ENCODE assay signal across 6 cellular contexts in the genomic region with DNA sequence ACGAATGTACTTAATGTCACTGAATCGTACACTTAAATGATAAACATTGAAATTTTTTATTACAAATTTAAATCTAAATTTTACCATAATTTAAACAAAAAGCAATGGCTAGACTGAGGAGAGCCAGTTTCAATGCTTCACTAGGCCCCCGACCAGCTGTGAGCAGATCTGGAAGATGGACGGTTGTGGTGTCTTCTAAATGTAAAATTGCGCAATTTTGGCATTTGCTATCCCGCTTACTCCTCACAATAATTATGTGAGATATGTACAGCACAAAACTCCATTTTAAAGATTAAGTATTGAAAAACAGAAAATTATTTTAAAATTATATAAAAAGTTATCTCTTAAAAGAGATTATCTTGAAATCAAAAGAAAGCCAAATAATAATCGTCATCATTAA. TPM values are rescaled to one million over a fixed set of nuclear protein-coding genes. Genes with fewer than 3 reads are reported as not detected.
A peak's percentile ranks its signal among the peaks of the same experiment; 100 is the strongest.
DNase-seq lines count a peak whose midpoint lies in the region; ATAC-seq, FAIRE-seq and TF ChIP-seq lines count a peak whose summit lies in the region.
"Not testable (repeated sequence)": the region's sequence is repeated elsewhere in the genome, so short reads cannot be mapped to it uniquely, and the experiment has no call there.
"Had no signal": no experiment of that assay in that cellular context is flagged by ENCODE, and none has a peak within 500 bp of the region (broad histone marks: within the 10 kb centered on the region; RNA-seq: fewer than 3 reads in every experiment).

No MANE protein-coding gene starts in this region.

- WGBS in A549 (ENCODE audit: missing lambda C conversion rate): 79% methylated on average over 7 of the region's 7 CpGs
- 3% methylated on average over 7 of the region's 7 CpGs for WGBS in K562 (ENCODE audit: insufficient coverage, low coverage, missing lambda C conversion rate)
- WGBS in HepG2 (ENCODE audit: low lambda C conversion rate): 45% methylated on average over 7 of the region's 7 CpGs

- not testable (repeated sequence) for H3K9me3 ChIP-seq in A549; K562 (replicated peaks; ENCODE audit: control insufficient read depth, insufficient read depth, low read depth, low read length); HepG2 (ENCODE audit: low read length)

- H2AFZ ChIP-seq in K562 (ENCODE audit: low read depth, low read length); HepG2 (ENCODE audit: low read length): not testable (repeated sequence)

- POLR2A ChIA-PET in A549 (lab: Yijun Ruan, JAX); K562 (lab: Yijun Ruan, JAX); HepG2 (lab: Yijun Ruan, JAX): not testable (repeated sequence)

- CTCF ChIA-PET in A549 (lab: Yijun Ruan, JAX); K562 (lab: Yijun Ruan, JAX; ENCODE audit: low intra/inter-chr PET ratio); HepG2 (lab: Yijun Ruan, JAX; ENCODE audit: low intra/inter-chr PET ratio, low total read pairs): not testable (repeated sequence)

- TF ChIP-seq EP300 in A549 (IDR thresholded peaks at IDR 0.05); Ishikawa (IDR thresholded peaks at IDR 0.05; ENCODE audit: borderline replicate concordance); K562 (IDR thresholded peaks at IDR 0.05; ENCODE audit: low read length); HepG2 (IDR thresholded peaks at IDR 0.05; ENCODE audit: low read depth in 2 of 2, low read length in 2 of 2); HepG2 (CRISPR knock-in tag; IDR thresholded peaks at IDR 0.05; ENCODE audit: borderline replicate concordance): not testable (repeated sequence)

- not testable (repeated sequence) for BruUV-seq in K562 (replicated peaks; lab: Mats Ljungman, UMichigan); HepG2 (replicated peaks; lab: Mats Ljungman, UMichigan)

- H3K4me1 ChIP-seq in A549; K562 (replicated peaks in 1 of 2; ENCODE audit: control insufficient read depth in 2 of 2, insufficient read depth in 2 of 2, low read length in 2 of 2); HepG2 (ENCODE audit: insufficient read depth, low read length): not testable (repeated sequence)

- TF ChIP-seq POLR2A in A549 (IDR thresholded peaks at IDR 0.05; ENCODE audit: low read length); K562 (conservative IDR thresholded peaks at IDR 0.05); HepG2 (IDR thresholded peaks at IDR 0.05; ENCODE audit: insufficient read depth in 1 of 2, low read depth in 2 of 2, low read length in 2 of 2): not testable (repeated sequence)

- ATAC-seq in A549, K562, HepG2: not testable (repeated sequence)

- H3K4me2 ChIP-seq in A549; K562 (ENCODE audit: insufficient read depth, low read length); HepG2 (ENCODE audit: low read depth, low read length): not testable (repeated sequence)

- not testable (repeated sequence) for TF ChIP-seq CTCF in A549 (IDR thresholded peaks at IDR 0.05); K562 (IDR thresholded peaks at IDR 0.05 in 2 of 3, conservative IDR thresholded peaks at IDR 0.05 in 1 of 3; ENCODE audit: insufficient read depth in 2 of 3, low read depth in 1 of 3, low read length in 3 of 3); HepG2 (CRISPR knock-in tag; IDR thresholded peaks at IDR 0.05)

- H3K4me3 ChIP-seq in A549; K562; HepG2 (replicated peaks in 1 of 3; ENCODE audit: insufficient read depth in 1 of 3, low read depth in 2 of 3, low read length in 3 of 3): not testable (repeated sequence)

- not testable (repeated sequence) for H3K27me3 ChIP-seq in K562 (ENCODE audit: control insufficient read depth in 2 of 2, insufficient read depth in 2 of 2, low read length in 2 of 2); HepG2 (ENCODE audit: control insufficient read depth in 1 of 2, insufficient read depth in 2 of 2, low read length in 2 of 2)

- in situ Hi-C loops in K562 (cut with MboI) (loop anchor here (10.0 kb wide), 1 partner anchor 592 kb away; no protein-coding TSS in a partner anchor), HepG2 (cut with HindIII; ENCODE audit: extremely low pct_ligation_motif_present, low pct_unique_long_range_greater_than_20kb) (loop anchor here (25.0 kb wide), 1 partner anchor 149 kb away; no protein-coding TSS in a partner anchor)

- H3K36me3 ChIP-seq in K562 (ENCODE audit: control insufficient read depth, insufficient read depth, low read length); HepG2 (replicated peaks in 1 of 2; ENCODE audit: control insufficient read depth in 1 of 2, insufficient read depth in 2 of 2, low read length in 2 of 2): not testable (repeated sequence)

- not testable (repeated sequence) for H3K9ac ChIP-seq in K562 (ENCODE audit: insufficient read depth in 1 of 2, low read depth in 2 of 2, low read length in 2 of 2); HepG2 (ENCODE audit: insufficient read depth, low read depth, low read length)

- H3K27ac ChIP-seq in A549; K562 (ENCODE audit: extremely low read depth, low read depth, low read length); HepG2 (ENCODE audit: extremely low read length, insufficient read depth, low read length): not testable (repeated sequence)

- not testable (repeated sequence) for H3K9me1 ChIP-seq in K562 (ENCODE audit: control insufficient read depth, insufficient read depth, low read length)

- TF ChIP-seq RAD21 in A549 (conservative IDR thresholded peaks at IDR 0.05 in 1 of 2, IDR thresholded peaks at IDR 0.05 in 1 of 2); Ishikawa (IDR thresholded peaks at IDR 0.05; ENCODE audit: low read depth); K562 (CRISPR knock-in tag; conservative IDR thresholded peaks at IDR 0.05 in 1 of 2, IDR thresholded peaks at IDR 0.05 in 1 of 2); HepG2 (CRISPR knock-in tag; IDR thresholded peaks at IDR 0.05): not testable (repeated sequence)

- DNase-seq in A549 (ENCODE audit: low read depth in 1 of 2, low spot score in 1 of 2); K562 (ENCODE audit: extremely low read depth in 1 of 4, low spot score in 3 of 4); HepG2 (ENCODE audit: low spot score): not testable (repeated sequence)
- peak; percentile 0 for DNase-seq in MV-4-11 (lab: John Stamatoyannopoulos, UW)

- H4K20me1 ChIP-seq in K562 (replicated peaks; ENCODE audit: control insufficient read depth, insufficient read depth, low read length); HepG2 (ENCODE audit: insufficient read depth, low read length): not testable (repeated sequence)

- not testable (repeated sequence) for H3K79me2 ChIP-seq in K562 (ENCODE audit: control insufficient read depth, insufficient read depth, low read length); HepG2 (ENCODE audit: insufficient read depth, low read length)

- intact Hi-C loops in K562 (cut with micrococcal nuclease); HepG2 (cut with micrococcal nuclease; ENCODE audit: unreplicated experiment): not testable (repeated sequence)

- not testable (repeated sequence) for FAIRE-seq in A549 (lab: Jason Lieb, UNC); K562 (lab: Jason Lieb, UNC); HepG2 (lab: Jason Lieb, UNC)

RNA-seq across cellular contexts. Expression of a gene that starts 5.3 kb away (rescaled TPM):
- 3.5 and 5.8 TPM in 2 replicates for polyA plus RNA-seq in A549 (2011; rRNA removed)
- 0.79 and 1.0 TPM in 2 replicates for polyA plus RNA-seq in A549 (2012; cell fraction: cytosol; rRNA removed)
- polyA plus RNA-seq in A549 (2012; cell fraction: nucleus; rRNA removed): 3.7 and 5.3 TPM in 2 replicates
- 3.7 to 3.9 TPM (median 3.9 TPM) in 3 replicates for polyA plus RNA-seq in A549 (2017; fragmentation: RNase III; extraction: RNeasy Plus Mini Kit Qiagen cat#74134 plus additional on column Dnase treatment)
- polyA minus RNA-seq in A549 (2011; rRNA and poly(A)+ RNA removed): 1.3 and 1.9 TPM in 2 replicates
- total RNA-seq in K562 (2011; cell fraction: chromatin; rRNA removed; ENCODE audit: low replicate concordance): 0.07 and 0.83 TPM in 2 replicates
- total RNA-seq in K562 (2011; cell fraction: nucleolus; rRNA removed): 0.66 TPM in 1 of 2 replicates, not detected in the other
- not detected in 2 replicates for total RNA-seq in K562 (2011; cell fraction: nucleoplasm; rRNA removed)
- 0.05 TPM in 1 of 2 replicates, not detected in the other for total RNA-seq in K562 (2014; rRNA removed)
- total RNA-seq in K562 (2014; rRNA removed; fragmentation: Illumina TruSeq; extraction: Trizol): 0.11 and 0.32 TPM in 2 replicates
- 0.15 TPM in 1 of 2 replicates, not detected in the other for total RNA-seq in K562 (2015; rRNA removed; fragmentation: Illumina TruSeq; extraction: Trizol)
- total RNA-seq in K562 (2021): 0.13 and 0.18 TPM in 2 replicates
- polyA plus RNA-seq in K562 (2011; rRNA removed): 0.15 TPM in 1 of 2 replicates, not detected in the other
- polyA plus RNA-seq in K562 (2011; cell fraction: cytosol; rRNA removed): 0.09 TPM in 1 of 2 replicates, not detected in the other
- polyA plus RNA-seq in K562 (2011; cell fraction: nucleus; rRNA removed): 0.21 and 0.48 TPM in 2 replicates
- polyA plus RNA-seq in K562 (2012): 0.13 and 0.36 TPM in 2 replicates
- polyA plus RNA-seq in K562 (2014; fragmentation: Illumina TruSeq; extraction: Trizol): 0.13 and 0.14 TPM in 2 replicates
- under 1 TPM in 1 of 2 experiments, not detected in 1; 0.06 TPM for polyA plus RNA-seq in K562 (2014; fragmentation: Nextera tagmentation; extraction: Ambion mirVana)
- polyA plus RNA-seq in K562 (2014; rRNA removed): 0.07 and 0.13 TPM in 2 replicates
- polyA minus RNA-seq in K562 (2011; rRNA and poly(A)+ RNA removed): not detected in 2 replicates
- polyA minus RNA-seq in K562 (2011; cell fraction: cytosol; rRNA and poly(A)+ RNA removed): not detected in 2 replicates
- polyA minus RNA-seq in K562 (2011; cell fraction: nucleus; rRNA and poly(A)+ RNA removed): not detected in 2 replicates
- total RNA-seq in HepG2 (2016; rRNA removed; fragmentation: Illumina TruSeq; extraction: Trizol): not detected in 2 replicates
- not detected in 2 replicates for total RNA-seq in HepG2 (2016; cell fraction: cytosol; rRNA removed; fragmentation: Illumina TruSeq; extraction: Trizol; ENCODE audit: low read depth)
- total RNA-seq in HepG2 (2016; cell fraction: insoluble cytoplasmic fraction; rRNA removed; fragmentation: Illumina TruSeq; extraction: Trizol): not detected in 2 replicates
- total RNA-seq in HepG2 (2016; cell fraction: membrane; rRNA removed; fragmentation: Illumina TruSeq; extraction: Trizol): not detected in 2 replicates
- total RNA-seq in HepG2 (2016; cell fraction: nucleus; rRNA removed; fragmentation: Illumina TruSeq; extraction: Trizol): not detected in 2 replicates
- polyA plus RNA-seq in HepG2 (2011; rRNA removed): not detected in 2 replicates
- polyA plus RNA-seq in HepG2 (2011; cell fraction: cytosol; rRNA removed): not detected in 2 replicates
- not detected in 2 replicates for polyA plus RNA-seq in HepG2 (2011; cell fraction: nucleus; rRNA removed)
- not detected in 2 replicates for polyA plus RNA-seq in HepG2 (2012)
- not detected in 2 replicates for polyA plus RNA-seq in HepG2 (2016; cell fraction: cytosol; fragmentation: Illumina TruSeq; extraction: Trizol; ENCODE audit: low read depth)
- polyA plus RNA-seq in HepG2 (2016; cell fraction: insoluble cytoplasmic fraction; fragmentation: Illumina TruSeq; extraction: Trizol; ENCODE audit: low read depth): not detected in 2 replicates
- not detected in 2 replicates for polyA plus RNA-seq in HepG2 (2016; cell fraction: membrane; fragmentation: Illumina TruSeq; extraction: Trizol; ENCODE audit: low read depth)
- not detected in 2 replicates for polyA plus RNA-seq in HepG2 (2016; cell fraction: nucleus; fragmentation: Illumina TruSeq; extraction: Trizol; ENCODE audit: insufficient read depth, low read depth)
- not detected in 2 replicates for polyA minus RNA-seq in HepG2 (2011; rRNA and poly(A)+ RNA removed; ENCODE audit: low replicate concordance)
- not detected in 2 replicates for polyA minus RNA-seq in HepG2 (2011; cell fraction: cytosol; rRNA and poly(A)+ RNA removed)
- polyA minus RNA-seq in HepG2 (2011; cell fraction: nucleus; rRNA and poly(A)+ RNA removed): not detected in 2 replicates
- polyA plus RNA-seq: CD14-positive monocyte had no signal
